In genomic region chr6:43923376-43924221, GRCh38 we compare ENCODE assay signal across 13 cellular contexts.
DNase-seq lines count a peak whose midpoint lies in the region; ATAC-seq, FAIRE-seq and TF ChIP-seq lines count a peak whose summit lies in the region.
"Had no signal": no experiment of that assay in that cellular context is flagged by ENCODE, and none has a peak within 500 bp of the region (broad histone marks: within the 10 kb centered on the region; RNA-seq: fewer than 3 reads in every experiment).

No MANE protein-coding gene starts in this region.

- no peak overlapping the region for H3K27ac Mint-ChIP-seq in activated naive CD4-positive, alpha-beta T cell treated with anti-CD3 and anti-CD28 coated beads for 36 hours

- H2BK20ac ChIP-seq in H1 (ENCODE audit: low read length) = no peak overlapping the region

- no peak overlapping the region for H2AK5ac ChIP-seq in H1 (ENCODE audit: low read depth, low read length)

- H2BK15ac ChIP-seq in H1 (ENCODE audit: low read length) = 0 out of 2 replicates have a peak overlapping the region, but pooled peaks have one; percentile 65

- TF ChIP-seq EP300 in H1 (IDR thresholded peaks at IDR 0.05; ENCODE audit: borderline replicate concordance in 1 of 2, low read depth in 2 of 2, low read length in 2 of 2) = no peak

- TF ChIP-seq CTCF in Panc1 (IDR thresholded peaks at IDR 0.05) (no peak), H1 (IDR thresholded peaks at IDR 0.05; ENCODE audit: control extremely low read depth in 1 of 3, insufficient read depth in 1 of 3, low read depth in 1 of 3, low read length in 3 of 3) (no peak)

- H3K9me3 Mint-ChIP-seq in activated naive CD4-positive, alpha-beta T cell treated with anti-CD3 and anti-CD28 coated beads for 36 hours = no peaks in the 10 kb centered on the region

- H3K4ac ChIP-seq in H1 (replicated peaks; ENCODE audit: insufficient read length, low read depth, low read length) = no peak overlapping the region

- peak overlapping the region; percentile 21; the same call in 1 of the 2 replicates for H2BK5ac ChIP-seq in H1 (ENCODE audit: low read depth, low read length)

- H3K4me2 ChIP-seq in H1 (ENCODE audit: insufficient read depth in 1 of 2, low read depth in 2 of 2, low read length in 2 of 2) (no peak overlapping the region), skeletal muscle satellite cell (ENCODE audit: low read length) (peak overlapping the region; percentile 74)

- H4K91ac ChIP-seq in H1 (replicated peaks; ENCODE audit: insufficient read length, low read length) = no peak overlapping the region

- no peak overlapping the region for H3K14ac ChIP-seq in H1 (ENCODE audit: insufficient read length)

- H3K27ac ChIP-seq in Panc1 (ENCODE audit: low read length) (peak overlapping the region; percentile 57; the same call in 1 of the 2 replicates), H1 (ENCODE audit: low read depth, low read length) (no peak overlapping the region)
- H3K27ac ChIP-seq: breast epithelium, gastrocnemius medialis, Peyer's patch, thoracic aorta had no signal

- H3K27me3 ChIP-seq in Panc1 (ENCODE audit: control insufficient read depth, insufficient read depth, low read length) (no peaks in the 10 kb centered on the region), H1 (replicated peaks in 1 of 4; ENCODE audit: control insufficient read depth in 3 of 4, extremely low read depth in 1 of 4, insufficient read depth in 3 of 4, low read length in 3 of 4) (no peaks in the 10 kb centered on the region), skeletal muscle satellite cell (ENCODE audit: control insufficient read depth, insufficient read depth, low read length) (no peaks in the 10 kb centered on the region)
- H3K27me3 ChIP-seq: breast epithelium, gastrocnemius medialis, Peyer's patch had no signal

- WGBS in H1 (ENCODE audit: extremely low coverage in 1 of 2, insufficient coverage in 1 of 2, insufficient read length in 1 of 2, insufficient replicate concordance in 2 of 2, low coverage in 1 of 2, low lambda C conversion rate in 2 of 2, missing lambda C conversion rate in 1 of 2), 2 experiments = 88% methylated on average over 15 of the region's 15 CpGs; no CpG with 5 or more reads in 1 of the 2 experiments

- no peaks in the 10 kb centered on the region for H3K79me1 ChIP-seq in H1 (ENCODE audit: low read depth, low read length)

- H4K8ac ChIP-seq in H1 (ENCODE audit: extremely low read depth, insufficient read depth, low read length) = peak overlapping the region; percentile 9; the same call in 1 of the 2 replicates

- POLR2A ChIA-PET in Panc1 (lab: Charles Lee) (no interaction called here), H1 (lab: Charles Lee; ENCODE audit: partially characterized antibody) (interaction anchor here (1.0 to 1.5 kb wide), 6 partner anchors 8 to 28 kb away, joined by 3 to 10 read pairs (median 4); no protein-coding TSS in a partner anchor)

- DNase-seq in H4 (ENCODE audit: low spot score) = peak; percentile 39
- no peak for DNase-seq in Panc1 (ENCODE audit: low read depth, low spot score)
- no peak for DNase-seq in H1 (ENCODE audit: low read depth in 1 of 2, low spot score in 2 of 2)
- no peak for DNase-seq in COLO668 (lab: John Stamatoyannopoulos, UW; ENCODE audit: unreplicated experiment)
- no peak for DNase-seq in activated naive CD4-positive, alpha-beta T cell treated with anti-CD3 and anti-CD28 coated beads for 36 hours
- DNase-seq: gastrocnemius medialis, NCI-H1436 had no signal

- H4K5ac ChIP-seq in H1 (ENCODE audit: insufficient read length, low read depth, low read length) = no peak overlapping the region

- no TSS peak for BruUV-seq in Panc1 (replicated peaks; lab: Mats Ljungman, UMichigan)

- intact Hi-C loops in Panc1 (cut with micrococcal nuclease; ENCODE audit: unreplicated experiment) = no loop called here
- intact Hi-C loops in activated naive CD4-positive, alpha-beta T cell treated with anti-CD3 and anti-CD28 coated beads for 36 hours (cut with micrococcal nuclease) = loop anchor here (2.0 kb wide), 1 partner anchor 77 kb away; no protein-coding TSS in a partner anchor

- no peak overlapping the region for H3K23ac ChIP-seq in H1 (ENCODE audit: insufficient read length)

- ATAC-seq in Panc1 (peak; percentile 28), HG02885 (IDR thresholded peaks at IDR 0.05; ENCODE audit: poor library complexity, unreplicated experiment) (no peak), GM18867 (IDR thresholded peaks at IDR 0.05; ENCODE audit: unreplicated experiment) (no peak)

- in situ Hi-C loops in Panc1 (cut with HindIII; ENCODE audit: low pct_unique_long_range_greater_than_20kb, low sequenced_read_pairs) = no loop called here

- H3K4me1 Mint-ChIP-seq in activated naive CD4-positive, alpha-beta T cell treated with anti-CD3 and anti-CD28 coated beads for 36 hours (ENCODE audit: low read depth) = peaks cover 40% of the 10 kb centered on the region

- no peak overlapping the region for H3K4me3 ChIP-seq in Panc1 (ENCODE audit: low read depth in 2 of 2, low read length in 2 of 2)
- no peak overlapping the region for H3K4me3 ChIP-seq in H1 (ENCODE audit: extremely low read depth in 1 of 4, insufficient read depth in 2 of 4, low read depth in 3 of 4, low read length in 4 of 4)
- peak overlapping the region; percentile 37 for H3K4me3 ChIP-seq in skeletal muscle satellite cell (ENCODE audit: low read length)
- H3K4me3 ChIP-seq: breast epithelium, gastrocnemius medialis, Peyer's patch had no signal

- H3K36me3 ChIP-seq in Panc1 (ENCODE audit: control insufficient read depth, insufficient read depth, low read length) (no peaks in the 10 kb centered on the region), H1 (ENCODE audit: control insufficient read depth in 2 of 4, insufficient read depth in 4 of 4, low read length in 3 of 4) (no peaks in the 10 kb centered on the region), skeletal muscle satellite cell (ENCODE audit: insufficient read depth, low read length) (no peaks in the 10 kb centered on the region)
- H3K36me3 ChIP-seq: breast epithelium, gastrocnemius medialis, Peyer's patch, thoracic aorta had no signal

- CTCF ChIA-PET in Panc1 (lab: Charles Lee) (interaction anchor here (0.9 kb wide), 1 partner anchor 80 kb away, joined by 3 read pairs; no protein-coding TSS in a partner anchor), H1 (lab: Charles Lee; ENCODE audit: partially characterized antibody) (interaction anchor here (0.6 to 2.4 kb wide), 6 partner anchors 9 to 110 kb away, joined by 3 to 17 read pairs (median 4); no protein-coding TSS in a partner anchor)
- CTCF ChIA-PET in activated naive CD4-positive, alpha-beta T cell treated with anti-CD3 and anti-CD28 coated beads for 36 hours (lab: Charles Lee) = interaction anchor here (0.7 kb wide), 1 partner anchor 160 kb away, joined by 3 read pairs; no protein-coding TSS in a partner anchor

- H3K4me1 ChIP-seq in Panc1 (ENCODE audit: control insufficient read depth, insufficient read depth, low read length) (peaks cover 16% of the 10 kb centered on the region), H1 (replicated peaks in 1 of 4; ENCODE audit: control insufficient read depth in 3 of 4, insufficient read depth in 4 of 4, low read length in 3 of 4) (peaks cover 0 to 10% (median 5%) of the 10 kb centered on the region in 4 experiments; a peak in 5 of 7 replicates), skeletal muscle satellite cell (ENCODE audit: control insufficient read depth, insufficient read depth, low read length) (peaks cover 29% of the 10 kb centered on the region)
- H3K4me1 ChIP-seq: breast epithelium, gastrocnemius medialis had no signal

- H3K9me3 ChIP-seq in Panc1 (ENCODE audit: control insufficient read depth, insufficient read depth, low read depth, low read length) (no peaks in the 10 kb centered on the region), H1 (ENCODE audit: insufficient read depth in 2 of 2, low read depth in 1 of 2, low read length in 1 of 2) (no peaks in the 10 kb centered on the region), skeletal muscle satellite cell (replicated peaks; ENCODE audit: low read length) (no peaks in the 10 kb centered on the region)
- H3K9me3 ChIP-seq: breast epithelium, gastrocnemius medialis, Peyer's patch, thoracic aorta had no signal

- no peak overlapping the region for H3K9ac ChIP-seq in H1 (replicated peaks in 1 of 4; ENCODE audit: extremely low read depth in 1 of 4, low read depth in 3 of 4, low read length in 3 of 4)
- peak overlapping the region; percentile 50 for H3K9ac ChIP-seq in skeletal muscle satellite cell (ENCODE audit: low read depth, low read length)

- no peak overlapping the region for H2AFZ ChIP-seq in H1 (ENCODE audit: low read length)

- no peak overlapping the region for H2BK120ac ChIP-seq in H1 (replicated peaks; ENCODE audit: low read depth, low read length)

- no peaks in the 10 kb centered on the region for H4K20me1 ChIP-seq in H1 (replicated peaks in 1 of 2; ENCODE audit: control insufficient read depth in 1 of 2, insufficient read depth in 2 of 2, low read length in 2 of 2)

- H3K56ac ChIP-seq in H1 (replicated peaks; ENCODE audit: insufficient read length, low read depth, low read length) = no peak overlapping the region

- no peak for FAIRE-seq in H1 (lab: Jason Lieb, UNC)

- no peaks in the 10 kb centered on the region for H3K36me3 Mint-ChIP-seq in activated naive CD4-positive, alpha-beta T cell treated with anti-CD3 and anti-CD28 coated beads for 36 hours (ENCODE audit: low read depth)

- H3K18ac ChIP-seq in H1 (ENCODE audit: extremely low read depth, low read length) = no peak overlapping the region

- H3K23me2 ChIP-seq in H1 (ENCODE audit: low read depth, low read length) = no peaks in the 10 kb centered on the region

- no peaks in the 10 kb centered on the region for H3K27me3 Mint-ChIP-seq in activated naive CD4-positive, alpha-beta T cell treated with anti-CD3 and anti-CD28 coated beads for 36 hours (ENCODE audit: low read depth)

- no peak for TF ChIP-seq POLR2A in H1 (IDR thresholded peaks at IDR 0.05; ENCODE audit: control extremely low read depth in 1 of 2, low read depth in 2 of 2, low read length in 2 of 2)

- H2BK12ac ChIP-seq in H1 (ENCODE audit: low read depth, low read length) = peak overlapping the region; percentile 53

- H3K4me3 Mint-ChIP-seq in activated naive CD4-positive, alpha-beta T cell treated with anti-CD3 and anti-CD28 coated beads for 36 hours = no peak overlapping the region

- TF ChIP-seq RAD21 in H1 (IDR thresholded peaks at IDR 0.05 in 1 of 2, conservative IDR thresholded peaks at IDR 0.05 in 1 of 2; ENCODE audit: low read depth in 2 of 2, low read length in 2 of 2) = no peak

- H3K79me2 ChIP-seq in H1 (ENCODE audit: control insufficient read depth in 1 of 2, insufficient read depth in 2 of 2, low read length in 2 of 2) = no peaks in the 10 kb centered on the region

TF ChIP-seq in H1, 55 proteins besides CTCF, POLR2A, EP300 and RAD21:
- TF ChIP-seq RFX5 (IDR thresholded peaks at IDR 0.05; ENCODE audit: borderline replicate concordance, low read depth, low read length) (no peak), SUZ12 (IDR thresholded peaks at IDR 0.05; ENCODE audit: low read length) (no peak), JUND (IDR thresholded peaks at IDR 0.05; ENCODE audit: low read length) (no peak), CREB1 (IDR thresholded peaks at IDR 0.05) (no peak), ZNF274 (IDR thresholded peaks at IDR 0.05; ENCODE audit: borderline replicate concordance, extremely low read depth, low read length) (no peak), TEAD4 (IDR thresholded peaks at IDR 0.05; ENCODE audit: low read depth, low read length) (no peak)
